8 cellular contexts compared by ENCODE assay signal in the genomic region with DNA sequence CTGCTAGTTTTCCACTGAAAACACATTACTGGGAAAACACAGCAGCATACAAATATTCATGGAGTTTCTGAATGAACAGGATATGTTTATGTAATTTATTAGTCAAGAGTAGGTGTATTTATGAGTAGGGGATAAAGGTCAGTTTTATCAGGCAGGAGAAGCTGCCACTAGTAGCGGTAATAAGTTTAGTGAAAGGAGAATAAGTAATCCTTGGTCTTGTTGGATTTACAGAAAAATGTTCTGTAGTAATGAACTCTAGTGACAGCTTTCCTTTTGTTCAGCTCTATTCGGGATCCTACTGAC. TPM values are rescaled to one million over a fixed set of nuclear protein-coding genes. Genes with fewer than 3 reads are reported as not detected.
DNase-seq lines count a peak whose midpoint lies in the region; ATAC-seq and TF ChIP-seq lines count a peak whose summit lies in the region.

No MANE protein-coding gene starts in this region.

- no peaks in the 10 kb centered on the region for H3K27me3 ChIP-seq in GM23338 (ENCODE audit: insufficient read depth)
- H3K27me3 ChIP-seq in SJCRH30, result no peaks in the 10 kb centered on the region
- H3K27me3 ChIP-seq in prostate gland (replicated peaks; ENCODE audit: insufficient read depth), result no peaks in the 10 kb centered on the region

- H3K9me3 ChIP-seq in SJCRH30 (replicated peaks) (no peaks in the 10 kb centered on the region), prostate gland (no peaks in the 10 kb centered on the region)

- H3K27ac Mint-ChIP-seq in GM23338, result no peak overlapping the region

- peak overlapping the region; percentile 97 for H3K4me3 Mint-ChIP-seq in GM23338

- H3F3A ChIP-seq in GM23338 (replicated peaks; ENCODE audit: low read depth), result peaks cover 11% of the 10 kb centered on the region

- peak overlapping the region; percentile 94 for H3K4me3 ChIP-seq in GM23338
- peak overlapping the region; percentile 86 for H3K4me3 ChIP-seq in SJCRH30
- H3K4me3 ChIP-seq in fibroblast of mammary gland (ENCODE audit: control insufficient read depth, low read depth, low read length), result peak overlapping the region; percentile 87
- H3K4me3 ChIP-seq in retinal pigment epithelial cell (ENCODE audit: low read length), result peak overlapping the region; percentile 79
- H3K4me3 ChIP-seq in prostate gland, result peak overlapping the region in 1 of 2 donors; percentile 48

- H3K9me3 Mint-ChIP-seq in GM23338, result no peaks in the 10 kb centered on the region

- no peak for DNase-seq in GM23338 (ENCODE audit: low spot score)
- no peak for DNase-seq in SJCRH30
- DNase-seq in fibroblast of mammary gland (ENCODE audit: low read depth), result peak; percentile 4
- DNase-seq in retinal pigment epithelial cell (ENCODE audit: low read depth), result no peak
- no peak for DNase-seq in NCI-H2227 treated with DMSO at 0.1 percent for 48 hours (lab: John Stamatoyannopoulos, UW)
- no peak for DNase-seq in prostate gland (ENCODE audit: low spot score)
- DNase-seq in RPMI8226, result no peak
- no peak for DNase-seq in HuH-7.5 (ENCODE audit: low spot score)

- no peak overlapping the region for H2AFZ ChIP-seq in GM23338

- peaks cover 57% of the 10 kb centered on the region for H3K79me2 ChIP-seq in GM23338 (replicated peaks; ENCODE audit: insufficient read depth)

- intact Hi-C loops in prostate gland (cut with DNase I), result loop anchor here (5.0 to 10.0 kb wide), 4 partner anchors 50 to 370 kb away; partner anchors contain the start of genes GPBP1L1, IPP, P3R3URF and TMEM69

- peaks cover 17% of the 10 kb centered on the region for H3K27me3 Mint-ChIP-seq in GM23338 (ENCODE audit: insufficient read depth, low read depth, poor library complexity)

- no peaks in the 10 kb centered on the region; the same call in 1 of the 2 replicates for H4K20me1 ChIP-seq in GM23338 (replicated peaks; ENCODE audit: insufficient read depth)

- TF ChIP-seq CTCF in GM23338 (conservative IDR thresholded peaks at IDR 0.05; ENCODE audit: low read depth in 2 of 2), result no peak
- TF ChIP-seq CTCF in fibroblast of mammary gland (conservative IDR thresholded peaks at IDR 0.05; ENCODE audit: control insufficient read depth, insufficient read depth, low read depth, low read length), result no peak
- TF ChIP-seq CTCF in retinal pigment epithelial cell (conservative IDR thresholded peaks at IDR 0.05; ENCODE audit: low read depth, low read length), result no peak
- TF ChIP-seq CTCF in prostate gland (IDR thresholded peaks at IDR 0.05), result no peak

- no peaks in the 10 kb centered on the region for H3K9me2 ChIP-seq in GM23338 (ENCODE audit: insufficient read depth)

- H3K4me1 Mint-ChIP-seq in GM23338, result peaks cover 20% of the 10 kb centered on the region

- WGBS in prostate gland, result 39% methylated on average over 2 of the region's 2 CpGs

- no peak for ATAC-seq in GM23338

- no peak for TF ChIP-seq POLR2A in prostate gland (IDR thresholded peaks at IDR 0.05)

- H3K36me3 ChIP-seq in GM23338 (ENCODE audit: insufficient read depth) (no peaks in the 10 kb centered on the region; the same call in 1 of the 2 replicates), SJCRH30 (peaks cover 5% of the 10 kb centered on the region; the same call in 1 of the 2 replicates), prostate gland (no peaks in the 10 kb centered on the region)

- H3K27ac ChIP-seq in GM23338 (ENCODE audit: low read depth) (peak overlapping the region; percentile 79; the same call in 1 of the 2 replicates), SJCRH30 (no peak overlapping the region), prostate gland (no peak overlapping the region)

- H3K4me2 ChIP-seq in GM23338, result peak overlapping the region; percentile 98

- H3K36me3 Mint-ChIP-seq in GM23338 (ENCODE audit: low read depth), result peaks cover 24% of the 10 kb centered on the region

- H3K4me1 ChIP-seq in GM23338 (ENCODE audit: insufficient read depth) (peaks cover 23% of the 10 kb centered on the region), SJCRH30 (peaks cover 8% of the 10 kb centered on the region), prostate gland (replicated peaks) (peaks cover 5% of the 10 kb centered on the region)

TF ChIP-seq in GM23338, 12 proteins besides CTCF, POLR2A, EP300 and RAD21:
- TF ChIP-seq JUNB (IDR thresholded peaks at IDR 0.05; ENCODE audit: unreplicated experiment) (no peak), EZH2 (IDR thresholded peaks at IDR 0.05; ENCODE audit: low read depth, unreplicated experiment) (no peak), STAT1 (IDR thresholded peaks at IDR 0.05; ENCODE audit: unreplicated experiment) (no peak)
- TF ChIP-seq, protein P1, sequence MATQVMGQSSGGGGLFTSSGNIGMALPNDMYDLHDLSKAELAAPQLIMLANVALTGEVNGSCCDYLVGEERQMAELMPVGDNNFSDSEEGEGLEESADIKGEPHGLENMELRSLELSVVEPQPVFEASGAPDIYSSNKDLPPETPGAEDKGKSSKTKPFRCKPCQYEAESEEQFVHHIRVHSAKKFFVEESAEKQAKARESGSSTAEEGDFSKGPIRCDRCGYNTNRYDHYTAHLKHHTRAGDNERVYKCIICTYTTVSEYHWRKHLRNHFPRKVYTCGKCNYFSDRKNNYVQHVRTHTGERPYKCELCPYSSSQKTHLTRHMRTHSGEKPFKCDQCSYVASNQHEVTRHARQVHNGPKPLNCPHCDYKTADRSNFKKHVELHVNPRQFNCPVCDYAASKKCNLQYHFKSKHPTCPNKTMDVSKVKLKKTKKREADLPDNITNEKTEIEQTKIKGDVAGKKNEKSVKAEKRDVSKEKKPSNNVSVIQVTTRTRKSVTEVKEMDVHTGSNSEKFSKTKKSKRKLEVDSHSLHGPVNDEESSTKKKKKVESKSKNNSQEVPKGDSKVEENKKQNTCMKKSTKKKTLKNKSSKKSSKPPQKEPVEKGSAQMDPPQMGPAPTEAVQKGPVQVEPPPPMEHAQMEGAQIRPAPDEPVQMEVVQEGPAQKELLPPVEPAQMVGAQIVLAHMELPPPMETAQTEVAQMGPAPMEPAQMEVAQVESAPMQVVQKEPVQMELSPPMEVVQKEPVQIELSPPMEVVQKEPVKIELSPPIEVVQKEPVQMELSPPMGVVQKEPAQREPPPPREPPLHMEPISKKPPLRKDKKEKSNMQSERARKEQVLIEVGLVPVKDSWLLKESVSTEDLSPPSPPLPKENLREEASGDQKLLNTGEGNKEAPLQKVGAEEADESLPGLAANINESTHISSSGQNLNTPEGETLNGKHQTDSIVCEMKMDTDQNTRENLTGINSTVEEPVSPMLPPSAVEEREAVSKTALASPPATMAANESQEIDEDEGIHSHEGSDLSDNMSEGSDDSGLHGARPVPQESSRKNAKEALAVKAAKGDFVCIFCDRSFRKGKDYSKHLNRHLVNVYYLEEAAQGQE (IDR thresholded peaks at IDR 0.05; ENCODE audit: unreplicated experiment), result no peak

RNA-seq across cellular contexts. Expression of gene MAST2, which starts 1.2 kb away (rescaled TPM):
- 20.7 and 57.7 TPM in 2 replicates for total RNA-seq in GM23338 (2014; rRNA removed; shearing (Covaris generic))
- 9.3 and 11.5 TPM in 2 replicates for polyA plus RNA-seq in GM23338 (2016; fragmentation: Nextera tagmentation; extraction: Ambion mirVana)
- 43.0 and 46.5 TPM in 2 replicates for total RNA-seq in SJCRH30 (2014; rRNA removed; shearing (Covaris generic))
- total RNA-seq in prostate gland, result 10 to 100 TPM; 25.2 to 81.3 TPM

RNA-seq across cellular contexts. Expression of gene IPP, which starts 54.2 kb away (rescaled TPM):
- total RNA-seq in GM23338 (2014; rRNA removed; shearing (Covaris generic)), result 1.8 and 3.7 TPM in 2 replicates
- 2.8 and 4.6 TPM in 2 replicates for polyA plus RNA-seq in GM23338 (2016; fragmentation: Nextera tagmentation; extraction: Ambion mirVana)
- total RNA-seq in SJCRH30 (2014; rRNA removed; shearing (Covaris generic)), result 10.0 and 11.4 TPM in 2 replicates
- 10 to 100 TPM; 14.8 to 16.1 TPM for total RNA-seq in prostate gland
